Comparison of ENCODE assay signal across 7 cellular contexts in the genomic region with DNA sequence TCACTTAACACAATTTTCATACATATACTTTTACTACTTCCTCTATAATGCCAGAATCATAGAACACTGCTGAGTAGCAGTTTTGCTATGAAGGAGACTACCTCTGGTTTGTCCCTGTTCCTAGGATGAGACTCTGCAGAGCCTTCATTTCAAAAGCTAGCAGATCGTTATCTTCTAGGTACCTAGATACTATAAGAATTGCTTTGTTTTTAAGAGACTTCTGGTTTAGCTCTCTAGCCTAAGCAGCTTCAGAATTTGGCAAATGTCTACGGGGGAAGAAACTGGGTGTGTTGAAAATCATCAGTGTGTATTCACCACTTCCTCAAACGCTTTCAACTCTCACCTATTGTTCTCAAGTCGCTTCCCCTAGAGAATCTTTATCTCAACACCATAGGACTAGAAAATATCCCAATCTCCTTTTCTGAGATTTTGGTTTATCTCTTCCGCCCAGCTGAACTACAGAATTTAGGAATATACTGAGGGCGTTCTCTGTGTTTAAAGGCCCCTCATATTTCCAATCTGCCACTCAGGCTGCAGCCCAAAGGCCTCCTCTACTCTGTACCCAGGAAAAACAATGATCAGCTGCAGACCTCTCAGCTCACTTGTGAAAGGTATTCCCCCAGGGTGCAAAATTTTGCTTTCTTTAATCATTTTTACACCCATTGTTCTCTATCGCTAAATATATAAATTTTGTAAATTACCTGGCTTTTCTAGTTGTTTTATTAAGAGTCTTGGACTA. TPM values are rescaled to one million over a fixed set of nuclear protein-coding genes. Genes with fewer than 3 reads are reported as not detected.
DNase-seq lines count a peak whose midpoint lies in the region; ATAC-seq, FAIRE-seq and TF ChIP-seq lines count a peak whose summit lies in the region.

No MANE protein-coding gene starts in this region.

- no peak overlapping the region for H2AFZ ChIP-seq in osteoblast (ENCODE audit: low read length)

- H3K36me3 Mint-ChIP-seq in natural killer cell treated with Interleukin-12 subunit alpha and Interleukin-12 subunit beta and Interleukin-15 and Interleukin-18, amount 100 ng/mL, for 72 hours, result peaks cover 21% of the 10 kb centered on the region

- H3K27ac ChIP-seq in osteoblast (ENCODE audit: low read depth, low read length), result no peak overlapping the region

- peak; percentile 84 for ATAC-seq in GM19035 (IDR thresholded peaks at IDR 0.05; ENCODE audit: unreplicated experiment)
- peak; percentile 98 for ATAC-seq in HG02885 (IDR thresholded peaks at IDR 0.05; ENCODE audit: poor library complexity, unreplicated experiment)
- ATAC-seq in natural killer cell treated with Interleukin-12 subunit alpha and Interleukin-12 subunit beta and Interleukin-15 and Interleukin-18, amount 100 ng/mL, for 72 hours, result peak; percentile 63 to 74

- TF ChIP-seq CTCF in osteoblast (IDR thresholded peaks at IDR 0.05; ENCODE audit: extremely low read depth, low read depth, low read length), result no peak

- DNase-seq in SIG-M5 treated with dmso at 0.1 percent for 504 hours (lab: John Stamatoyannopoulos, UW; ENCODE audit: unreplicated experiment), result peak; percentile 83
- DNase-seq in natural killer cell treated with Interleukin-12 subunit alpha and Interleukin-12 subunit beta and Interleukin-15 and Interleukin-18, amount 100 ng/mL, for 72 hours (ENCODE audit: low spot score), result no peak
- no peak for DNase-seq in osteoblast (ENCODE audit: insufficient read length, low spot score, missing footprints)
- no peak for DNase-seq in NCI-H1694 treated with DMSO at 0.1 percent for 48 hours (lab: John Stamatoyannopoulos, UW)
- DNase-seq in urothelium cell line (ENCODE audit: low spot score), result no peak

- H3K36me3 ChIP-seq in osteoblast (ENCODE audit: insufficient read depth, low read length), result no peaks in the 10 kb centered on the region

- peaks cover 3% of the 10 kb centered on the region for H3K9me3 Mint-ChIP-seq in natural killer cell treated with Interleukin-12 subunit alpha and Interleukin-12 subunit beta and Interleukin-15 and Interleukin-18, amount 100 ng/mL, for 72 hours

- peaks cover 44% of the 10 kb centered on the region for H4K20me1 ChIP-seq in osteoblast (ENCODE audit: insufficient read depth, low read length)

- H3K27me3 ChIP-seq in osteoblast (ENCODE audit: insufficient read depth, low read length), result no peaks in the 10 kb centered on the region

- H3K4me1 Mint-ChIP-seq in natural killer cell treated with Interleukin-12 subunit alpha and Interleukin-12 subunit beta and Interleukin-15 and Interleukin-18, amount 100 ng/mL, for 72 hours (ENCODE audit: low read depth in 2 of 2), result peaks cover 66 to 69% of the 10 kb centered on the region in 2 donors

- H3K4me2 ChIP-seq in osteoblast (ENCODE audit: insufficient read depth, low read length), result no peak overlapping the region

- H3K27ac Mint-ChIP-seq in natural killer cell treated with Interleukin-12 subunit alpha and Interleukin-12 subunit beta and Interleukin-15 and Interleukin-18, amount 100 ng/mL, for 72 hours, result peak overlapping the region; percentile 72 to 91

- peaks cover 96% of the 10 kb centered on the region for H3K79me2 ChIP-seq in osteoblast (ENCODE audit: insufficient read depth, low read length)

- no peak overlapping the region for H3K4me3 ChIP-seq in osteoblast (ENCODE audit: insufficient read depth, low read length)

- H3K27me3 Mint-ChIP-seq in natural killer cell treated with Interleukin-12 subunit alpha and Interleukin-12 subunit beta and Interleukin-15 and Interleukin-18, amount 100 ng/mL, for 72 hours, result no peaks in the 10 kb centered on the region

- peaks cover 2% of the 10 kb centered on the region for H3K9me3 ChIP-seq in osteoblast (ENCODE audit: low read depth, low read length)

- FAIRE-seq in urothelium cell line (lab: Jason Lieb, UNC), result no peak

- H3K4me1 ChIP-seq in osteoblast (ENCODE audit: insufficient read depth, low read length), result no peaks in the 10 kb centered on the region

- peak overlapping the region; percentile 65 for H3K4me3 Mint-ChIP-seq in natural killer cell treated with Interleukin-12 subunit alpha and Interleukin-12 subunit beta and Interleukin-15 and Interleukin-18, amount 100 ng/mL, for 72 hours

RNA-seq across cellular contexts. Expression of gene SMAD2, which starts 28.7 kb away (rescaled TPM):
- total RNA-seq in natural killer cell treated with Interleukin-12 subunit alpha and Interleukin-12 subunit beta and Interleukin-15 and Interleukin-18, amount 100 ng/mL, for 72 hours, result 100 to 1,000 TPM in 1 of 2 donors, 10 to 100 TPM in 1; 92.1 to 102 TPM
- total RNA-seq in osteoblast, result 43.9 and 44.9 TPM in 2 replicates
